ENCODE assay signal across 13 cellular contexts in genomic region chr16:85391769-85392583, GRCh38.
DNase-seq lines count a peak whose midpoint lies in the region; TF ChIP-seq lines count a peak whose summit lies in the region.
"Had no signal": no experiment of that assay in that cellular context is flagged by ENCODE, and none has a peak within 500 bp of the region (broad histone marks: within the 10 kb centered on the region; RNA-seq: fewer than 3 reads in every experiment).

No MANE protein-coding gene starts in this region.

- H3K4me2 ChIP-seq in osteoblast (ENCODE audit: insufficient read depth, low read length) = no peak overlapping the region

- no peaks in the 10 kb centered on the region for H3K36me3 ChIP-seq in Peyer's patch
- no peaks in the 10 kb centered on the region for H3K36me3 ChIP-seq in osteoblast (ENCODE audit: insufficient read depth, low read length)

- H3K9me3 Mint-ChIP-seq in CD14-positive monocyte = peaks cover 0 to 2% (median 0%) of the 10 kb centered on the region in 7 donors
- H3K9me3 Mint-ChIP-seq in glutamatergic neuron (ENCODE audit: unreplicated experiment) = peaks cover 23% of the 10 kb centered on the region
- H3K9me3 Mint-ChIP-seq: IgD-negative memory B cell, T-cell had no signal

- DNase-seq in CD14-positive monocyte (ENCODE audit: low spot score) (peak; percentile 26), Peyer's patch (peak in 2 of 3 donors; percentile 69 to 73), glutamatergic neuron (no peak), osteoblast (ENCODE audit: insufficient read length, low spot score, missing footprints) (peak; percentile 58), NCI-H2029 treated with DMSO at 0.1 percent for 48 hours (lab: John Stamatoyannopoulos, UW) (no peak), OCI-M1 (lab: John Stamatoyannopoulos, UW) (no peak), NCI-H1092 treated with DMSO at 0.1 percent for 48 hours (lab: John Stamatoyannopoulos, UW) (no peak)
- DNase-seq: DMS 273 treated with DMSO at 0.1 percent for 48 hours, naive B cell had no signal

- peaks cover 13% of the 10 kb centered on the region for H3K79me2 ChIP-seq in osteoblast (ENCODE audit: insufficient read depth, low read length)

- peaks cover 0 to 62% (median 2%) of the 10 kb centered on the region in 4 donors for H3K4me1 ChIP-seq in Peyer's patch
- H3K4me1 ChIP-seq in osteoblast (ENCODE audit: insufficient read depth, low read length) = peaks cover 30% of the 10 kb centered on the region

- H3K9me3 ChIP-seq in Peyer's patch (no peaks in the 10 kb centered on the region), osteoblast (ENCODE audit: low read depth, low read length) (no peaks in the 10 kb centered on the region)

- H3K4me3 Mint-ChIP-seq in CD14-positive monocyte (no peak overlapping the region), glutamatergic neuron (ENCODE audit: unreplicated experiment) (no peak overlapping the region)
- H3K4me3 Mint-ChIP-seq: B cell, IgD-negative memory B cell, naive B cell, T-cell had no signal

- H3K4me1 Mint-ChIP-seq in CD14-positive monocyte (no peaks in the 10 kb centered on the region), glutamatergic neuron (ENCODE audit: low read depth, unreplicated experiment) (peaks cover 31% of the 10 kb centered on the region)
- H3K4me1 Mint-ChIP-seq: B cell, T-cell had no signal

- H3K27me3 ChIP-seq in Peyer's patch = no peaks in the 10 kb centered on the region
- H3K27me3 ChIP-seq in osteoblast (ENCODE audit: insufficient read depth, low read length) = no peaks in the 10 kb centered on the region
- H3K27me3 ChIP-seq: dorsolateral prefrontal cortex had no signal

- H3K27ac ChIP-seq in Peyer's patch (peak overlapping the region in 2 of 4 donors; percentile 80 to 85), osteoblast (ENCODE audit: low read depth, low read length) (no peak overlapping the region)
- H3K27ac ChIP-seq: dorsolateral prefrontal cortex had no signal

- no peak for TF ChIP-seq CTCF in CD14-positive monocyte (IDR thresholded peaks at IDR 0.05)
- peak in 2 of 6 experiments; percentile 12 to 22 for TF ChIP-seq CTCF in Peyer's patch (IDR thresholded peaks at IDR 0.05)
- no peak for TF ChIP-seq CTCF in glutamatergic neuron (IDR thresholded peaks at IDR 0.05; ENCODE audit: partially characterized antibody, unreplicated experiment)
- no peak for TF ChIP-seq CTCF in osteoblast (IDR thresholded peaks at IDR 0.05; ENCODE audit: extremely low read depth, low read depth, low read length)

- H3K36me3 Mint-ChIP-seq in CD14-positive monocyte = no peaks in the 10 kb centered on the region
- H3K36me3 Mint-ChIP-seq in glutamatergic neuron (ENCODE audit: unreplicated experiment) = no peaks in the 10 kb centered on the region
- H3K36me3 Mint-ChIP-seq: IgD-negative memory B cell, T-cell had no signal

- intact Hi-C loops in CD14-positive monocyte (cut with micrococcal nuclease) = no loop called here

- H4K20me1 ChIP-seq in osteoblast (ENCODE audit: insufficient read depth, low read length) = no peaks in the 10 kb centered on the region

- peaks cover 17 to 29% (median 19%) of the 10 kb centered on the region in 3 donors for H3K27me3 Mint-ChIP-seq in CD14-positive monocyte (ENCODE audit: low read depth in 3 of 3)
- H3K27me3 Mint-ChIP-seq in glutamatergic neuron (ENCODE audit: unreplicated experiment) = peaks cover 17% of the 10 kb centered on the region

- no peak for TF ChIP-seq POLR2A in Peyer's patch (IDR thresholded peaks at IDR 0.05)

- H3K4me3 ChIP-seq in Peyer's patch (no peak overlapping the region), osteoblast (ENCODE audit: insufficient read depth, low read length) (no peak overlapping the region)
- H3K4me3 ChIP-seq: dorsolateral prefrontal cortex had no signal

- no peak overlapping the region for H3K27ac Mint-ChIP-seq in CD14-positive monocyte
- H3K27ac Mint-ChIP-seq in glutamatergic neuron (ENCODE audit: unreplicated experiment) = peak overlapping the region; percentile 22
- H3K27ac Mint-ChIP-seq: B cell, IgD-negative memory B cell, naive B cell, T-cell had no signal

- H2AFZ ChIP-seq in osteoblast (ENCODE audit: low read length) = no peak overlapping the region

Comparison
In these comparisons a context has a peak if more than half of its experiments do, and no peak if none do; other contexts are left out.
1. DNase-seq: peak in CD14-positive monocyte (single experiment), Peyer's patch (2 of 3) and osteoblast (single experiment); none in glutamatergic neuron (single experiment), NCI-H2029 treated with DMSO at 0.1 percent for 48 hours (single experiment), OCI-M1 (single experiment) and NCI-H1092 treated with DMSO at 0.1 percent for 48 hours (single experiment).